8 cellular contexts compared by ENCODE assay signal in genomic region chr3:39605837-39606236, GRCh38.
"Had no signal": no experiment of that assay in that cellular context is flagged by ENCODE, and none has a peak within 500 bp of the region (broad histone marks: within the 10 kb centered on the region; RNA-seq: fewer than 3 reads in every experiment).

No MANE protein-coding gene starts in this region.

- H3K36me3 Mint-ChIP-seq: IgD-negative memory B cell had no signal

- DNase-seq: IMR-90, KBM-7, KG1 had no signal

- H3K4me3 Mint-ChIP-seq: IgD-negative memory B cell had no signal

- H3K9ac ChIP-seq: KMS-11 had no signal

- FAIRE-seq: HepG2, HTR-8/SVneo had no signal

- ATAC-seq: HepG2 had no signal

- H3K4me1 Mint-ChIP-seq: IgD-negative memory B cell had no signal

- H3K4me2 ChIP-seq: KMS-11 had no signal

- H3K27ac ChIP-seq: HL-60, KMS-11 had no signal

- H3K27ac Mint-ChIP-seq: IgD-negative memory B cell had no signal
